Comparison of ENCODE assay signal across 1 cellular context in the genomic region with DNA sequence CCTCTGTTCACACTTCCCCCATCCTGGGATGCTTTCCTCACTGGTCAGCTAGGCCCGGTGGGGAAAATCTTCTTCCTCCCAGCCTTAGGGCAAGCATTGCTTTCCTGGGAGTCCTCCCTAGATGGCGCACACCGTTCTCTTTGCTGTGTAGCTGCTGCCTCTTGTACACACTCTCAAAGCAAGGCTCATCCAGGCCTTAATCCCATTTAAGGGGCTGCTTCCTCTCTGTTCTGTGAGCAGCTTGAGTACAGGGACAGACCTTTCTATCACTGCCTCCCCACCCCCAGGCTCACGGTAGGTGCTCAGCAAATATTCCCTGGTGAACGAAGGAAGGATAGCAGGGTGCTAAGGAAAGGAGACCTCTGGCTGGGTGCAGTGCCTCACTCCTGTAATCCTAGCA.
TF ChIP-seq lines count a peak whose summit lies in the region.

No MANE protein-coding gene starts in this region.

TF ChIP-seq in K562, 482 proteins besides CTCF, POLR2A, EP300 and RAD21:
- no peak for TF ChIP-seq ZNF253 (CRISPR knock-in tag; conservative IDR thresholded peaks at IDR 0.05)
- peak; percentile 76 for TF ChIP-seq ZNF263 (CRISPR knock-in tag; IDR thresholded peaks at IDR 0.05; ENCODE audit: borderline replicate concordance)
- no peak for TF ChIP-seq RFX7 (CRISPR knock-in tag; IDR thresholded peaks at IDR 0.05)
